In genomic region chr10:59663213-59663612, GRCh38 we compare ENCODE assay signal across 3 cellular contexts. TPM values are rescaled to one million over a fixed set of nuclear protein-coding genes. Genes with fewer than 3 reads are reported as not detected.
"Had no signal": no experiment of that assay in that cellular context is flagged by ENCODE, and none has a peak within 500 bp of the region (broad histone marks: within the 10 kb centered on the region; RNA-seq: fewer than 3 reads in every experiment).

No MANE protein-coding gene starts in this region.

RNA-seq across cellular contexts. Expression of gene SLC16A9, which starts 46.4 kb away (rescaled TPM):
- total RNA-seq: naive thymus-derived CD8-positive, alpha-beta T cell; natural killer cell had no signal
- polyA plus RNA-seq: naive thymus-derived CD4-positive, alpha-beta T cell; naive thymus-derived CD8-positive, alpha-beta T cell had no signal
